ENCODE assay signal across 19 cellular contexts in the genomic region with DNA sequence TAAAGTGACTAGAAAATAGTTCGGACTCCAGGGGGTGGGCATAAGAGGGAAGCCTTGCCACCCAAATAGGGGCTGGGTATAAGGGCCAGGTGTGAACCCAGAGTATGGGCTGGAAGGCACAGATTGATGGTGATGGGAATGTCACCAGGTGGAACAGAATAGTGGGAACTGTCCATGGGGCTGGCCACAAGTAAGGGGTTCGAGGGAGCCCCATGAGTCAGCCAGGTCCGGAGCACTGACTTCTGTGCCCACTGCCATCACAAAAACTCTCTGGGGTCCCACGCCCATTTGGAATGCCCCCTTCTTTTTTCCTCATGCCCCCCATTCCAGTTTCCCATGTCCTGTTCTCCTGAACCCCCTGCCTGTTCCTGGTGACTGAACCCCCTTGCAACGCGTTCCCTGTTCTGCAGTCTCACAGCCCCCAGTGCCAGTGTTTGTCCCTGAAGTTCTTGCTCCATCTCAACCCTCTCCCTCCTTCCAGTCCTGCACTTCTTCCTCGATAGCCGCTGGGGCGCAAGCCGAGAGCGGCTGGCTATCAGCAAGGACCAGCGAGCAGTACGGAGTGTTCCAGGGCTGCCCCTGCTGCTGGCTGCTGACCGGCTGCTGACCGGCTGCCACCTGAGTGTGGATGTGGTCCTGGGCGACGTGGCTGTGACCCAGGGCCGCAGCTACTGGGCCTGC.
"Had no signal": no experiment of that assay in that cellular context is flagged by ENCODE, and none has a peak within 500 bp of the region (broad histone marks: within the 10 kb centered on the region; RNA-seq: fewer than 3 reads in every experiment).

No MANE protein-coding gene starts in this region.

- ATAC-seq: activated CD4-positive, CD25-positive, alpha-beta regulatory T cell treated with anti-CD3 and anti-CD28 coated beads, Interleukin-2, amount 50 U/mL, for 24 hours; activated naive CD4-positive, alpha-beta T cell treated with anti-CD3 and anti-CD28 coated beads, Interleukin-2, amount 50 U/mL, for 72 hours; naive thymus-derived CD8-positive, alpha-beta T cell; upper lobe of right lung had no signal

- DNase-seq: activated CD8-positive, alpha-beta memory T cell treated with anti-CD3 and anti-CD28 coated beads for 24 hours; activated CD8-positive, alpha-beta memory T cell treated with anti-CD3 and anti-CD28 coated beads, Interleukin-2, amount 50 U/mL, for 48 hours; activated effector memory CD4-positive, alpha-beta T cell treated with anti-CD3 and anti-CD28 coated beads, Interleukin-2, amount 50 U/mL, for 16 hours; activated T-cell treated with anti-CD3 and anti-CD28 coated beads, Interleukin-2, amount 50 U/mL, for 48 hours; mesendoderm; SJCRH30; stimulated activated CD4-positive, alpha-beta T cell treated with anti-CD3 and anti-CD28 coated beads, Interleukin-2, amount 100 ng/mL, for 24 hours; T1000 had no signal

- H3K36me3 ChIP-seq: adrenal gland, breast epithelium, neutrophil, SJCRH30, upper lobe of right lung had no signal

- H2AFZ ChIP-seq: hepatocyte, parathyroid adenoma had no signal

- H3K79me2 ChIP-seq: hepatocyte, parathyroid adenoma had no signal

- H3K27ac ChIP-seq: adrenal gland, breast epithelium, hepatocyte, neutrophil, parathyroid adenoma, SJCRH30, upper lobe of right lung had no signal

- H3K9ac ChIP-seq: parathyroid adenoma had no signal

- FAIRE-seq: astrocyte, islet of Langerhans had no signal

- H3K9me3 ChIP-seq: adrenal gland, breast epithelium, neutrophil, SJCRH30, upper lobe of right lung had no signal

- H3K4me1 ChIP-seq: parathyroid adenoma had no signal

- H3K27me3 ChIP-seq: adrenal gland, breast epithelium, hepatocyte, neutrophil, SJCRH30, upper lobe of right lung had no signal

- H3K4me3 ChIP-seq: adrenal gland, breast epithelium, hepatocyte, SJCRH30, upper lobe of right lung had no signal

- H3K4me2 ChIP-seq: hepatocyte had no signal
